8 cellular contexts compared by ENCODE assay signal in genomic region chr20:54680872-54681297, GRCh38.
A peak's percentile ranks its signal among the peaks of the same experiment; 100 is the strongest.
DNase-seq lines count a peak whose midpoint lies in the region; ATAC-seq, FAIRE-seq and TF ChIP-seq lines count a peak whose summit lies in the region.

No MANE protein-coding gene starts in this region.

- H3K79me2 ChIP-seq in keratinocyte (ENCODE audit: control insufficient read depth, insufficient read depth, low read length) = no peaks in the 10 kb centered on the region

- no peaks in the 10 kb centered on the region for H3K27me3 ChIP-seq in keratinocyte (ENCODE audit: control insufficient read depth, extremely low read depth, insufficient read depth, low read length)
- H3K27me3 ChIP-seq in vagina = no peaks in the 10 kb centered on the region

- H3K4me3 ChIP-seq in keratinocyte (ENCODE audit: control insufficient read depth in 2 of 3, extremely low read depth in 1 of 3, insufficient read depth in 2 of 3, low read depth in 1 of 3, low read length in 3 of 3) (no peak overlapping the region), vagina (no peak overlapping the region)

- no peak for ATAC-seq in HG02678 (IDR thresholded peaks at IDR 0.05; ENCODE audit: unreplicated experiment)

- DNase-seq in ACHN (peak; percentile 38), G401 (ENCODE audit: low spot score) (peak; percentile 11), NCI-H146 treated with DMSO at 0.1 percent for 48 hours (lab: John Stamatoyannopoulos, UW; ENCODE audit: unreplicated experiment) (peak; percentile 16), amniotic stem cell (lab: John Stamatoyannopoulos, UW) (peak; percentile 22), keratinocyte (ENCODE audit: low read depth, low spot score) (no peak), vagina (ENCODE audit: extremely low spot score in 2 of 2) (no peak), UCSD-AML1 (lab: John Stamatoyannopoulos, UW; ENCODE audit: unreplicated experiment) (no peak)

- H3K9ac ChIP-seq in keratinocyte (ENCODE audit: control insufficient read depth, extremely low read depth, insufficient read depth, low read length) = no peak overlapping the region

- H3K27ac ChIP-seq in keratinocyte (ENCODE audit: control insufficient read depth, insufficient read depth, low read length) (no peak overlapping the region), vagina (no peak overlapping the region)

- in situ Hi-C loops in ACHN (cut with HindIII; ENCODE audit: low pct_ligation_motif_present, low pct_unique_long_range_greater_than_20kb, low sequenced_read_pairs) (no loop called here), G401 (cut with HindIII; ENCODE audit: low sequenced_read_pairs) (no loop called here)

- H3K9me1 ChIP-seq in keratinocyte (ENCODE audit: control insufficient read depth, extremely low read depth, insufficient read depth, low read length) = no peaks in the 10 kb centered on the region

- H4K20me1 ChIP-seq in keratinocyte (ENCODE audit: control insufficient read depth, extremely low read depth, insufficient read depth, low read length) = no peaks in the 10 kb centered on the region

- no peak for TF ChIP-seq POLR2A in vagina (IDR thresholded peaks at IDR 0.05)

- H3K4me1 ChIP-seq in keratinocyte (ENCODE audit: control insufficient read depth, extremely low read depth, insufficient read depth, low read length) (no peaks in the 10 kb centered on the region), vagina (peaks cover 10% of the 10 kb centered on the region)

- FAIRE-seq in keratinocyte (lab: Jason Lieb, UNC) = no peak

- intact Hi-C loops in vagina (cut with DNase I) = no loop called here

- no peak overlapping the region for H2AFZ ChIP-seq in keratinocyte (ENCODE audit: control insufficient read depth, low read length)

- TF ChIP-seq CTCF in keratinocyte (optimal IDR thresholded peaks at IDR 0.05 in 1 of 3, IDR thresholded peaks at IDR 0.05 in 1 of 3, conservative IDR thresholded peaks at IDR 0.05 in 1 of 3; ENCODE audit: extremely low read depth in 1 of 3, insufficient read depth in 2 of 3, low read length in 3 of 3) (peak; percentile 43 to 59 (median 53)), vagina (IDR thresholded peaks at IDR 0.05) (peak in 2 of 3 experiments; percentile 19 to 39)

- H3K36me3 ChIP-seq in keratinocyte (ENCODE audit: control insufficient read depth in 2 of 2, extremely low read depth in 1 of 2, insufficient read depth in 2 of 2, low read length in 2 of 2) = no peaks in the 10 kb centered on the region
- no peaks in the 10 kb centered on the region for H3K36me3 ChIP-seq in vagina

- dilution Hi-C loops in keratinocyte (cut with MboI; ENCODE audit: extremely low pct_ligation_motif_present, low sequenced_read_pairs) = no loop called here

- H3K9me3 ChIP-seq in keratinocyte (ENCODE audit: control insufficient read depth, low read depth, low read length) (no peaks in the 10 kb centered on the region), vagina (no peaks in the 10 kb centered on the region)

- H3K4me2 ChIP-seq in keratinocyte (ENCODE audit: control insufficient read depth, extremely low read depth, insufficient read depth, low read depth, low read length) = no peak overlapping the region

Comparison
In these comparisons a context has a peak if more than half of its experiments do, and no peak if none do; other contexts are left out.
1. DNase-seq: peak in ACHN (single experiment), G401 (single experiment), NCI-H146 treated with DMSO at 0.1 percent for 48 hours (single experiment) and amniotic stem cell (single experiment); none in keratinocyte (single experiment), vagina (0 of 2) and UCSD-AML1 (single experiment).